In genomic region chr3:78258798-78259197, GRCh38 we compare ENCODE assay signal across 14 cellular contexts.
DNase-seq lines count a peak whose midpoint lies in the region; ATAC-seq and TF ChIP-seq lines count a peak whose summit lies in the region.
"Had no signal": no experiment of that assay in that cellular context is flagged by ENCODE, and none has a peak within 500 bp of the region (broad histone marks: within the 10 kb centered on the region; RNA-seq: fewer than 3 reads in every experiment).

No MANE protein-coding gene starts in this region.

- peaks cover 41% of the 10 kb centered on the region for H3K4me1 Mint-ChIP-seq in osteocyte (ENCODE audit: unreplicated experiment)
- H3K4me1 Mint-ChIP-seq: activated naive CD4-positive, alpha-beta T cell treated with anti-CD3 and anti-CD28 coated beads, Interleukin-2, amount 50 U/mL, for 24 hours; CD4-positive, CD25-positive, alpha-beta regulatory T cell; natural killer cell had no signal

- no peaks in the 10 kb centered on the region for H3K9me3 ChIP-seq in SK-N-MC (ENCODE audit: low read depth, low read length)
- H3K9me3 ChIP-seq in Peyer's patch = no peaks in the 10 kb centered on the region

- H3K27me3 Mint-ChIP-seq in osteocyte (ENCODE audit: unreplicated experiment) = no peaks in the 10 kb centered on the region
- H3K27me3 Mint-ChIP-seq: activated naive CD4-positive, alpha-beta T cell treated with anti-CD3 and anti-CD28 coated beads, Interleukin-2, amount 50 U/mL, for 24 hours; CD4-positive, CD25-positive, alpha-beta regulatory T cell had no signal

- H3K4me3 Mint-ChIP-seq in osteocyte (ENCODE audit: unreplicated experiment) = peak overlapping the region; percentile 45
- H3K4me3 Mint-ChIP-seq: activated naive CD4-positive, alpha-beta T cell treated with anti-CD3 and anti-CD28 coated beads, Interleukin-2, amount 50 U/mL, for 24 hours; CD4-positive, CD25-positive, alpha-beta regulatory T cell; natural killer cell had no signal

- peak overlapping the region; percentile 93 for H3K27ac Mint-ChIP-seq in osteocyte (ENCODE audit: unreplicated experiment)
- H3K27ac Mint-ChIP-seq: activated naive CD4-positive, alpha-beta T cell treated with anti-CD3 and anti-CD28 coated beads, Interleukin-2, amount 50 U/mL, for 24 hours; CD4-positive, CD25-positive, alpha-beta regulatory T cell; natural killer cell had no signal

- H3K27ac ChIP-seq in SK-N-MC (peak overlapping the region; percentile 95), Peyer's patch (no peak overlapping the region)

- H3K36me3 ChIP-seq in SK-N-MC (ENCODE audit: insufficient read depth, low read length) (no peaks in the 10 kb centered on the region), Peyer's patch (no peaks in the 10 kb centered on the region)

- TF ChIP-seq CTCF in fibroblast of mammary gland (conservative IDR thresholded peaks at IDR 0.05; ENCODE audit: control insufficient read depth, insufficient read depth, low read depth, low read length) = no peak
- no peak for TF ChIP-seq CTCF in osteocyte (IDR thresholded peaks at IDR 0.05)
- TF ChIP-seq CTCF in Peyer's patch (IDR thresholded peaks at IDR 0.05) = no peak

- no peak overlapping the region for H3K9ac ChIP-seq in SK-N-MC (ENCODE audit: insufficient read length)

- no peak for ATAC-seq in HG02870 (IDR thresholded peaks at IDR 0.05; ENCODE audit: unreplicated experiment)
- ATAC-seq: natural killer cell, Right ventricle myocardium inferior had no signal

- no peaks in the 10 kb centered on the region for H3K36me3 Mint-ChIP-seq in osteocyte (ENCODE audit: unreplicated experiment)
- H3K36me3 Mint-ChIP-seq: activated naive CD4-positive, alpha-beta T cell treated with anti-CD3 and anti-CD28 coated beads, Interleukin-2, amount 50 U/mL, for 24 hours; CD4-positive, CD25-positive, alpha-beta regulatory T cell; natural killer cell had no signal

- TF ChIP-seq POLR2A in Peyer's patch (IDR thresholded peaks at IDR 0.05) = no peak

- peaks cover 12% of the 10 kb centered on the region for H3K9me3 Mint-ChIP-seq in osteocyte (ENCODE audit: unreplicated experiment)

- no peaks in the 10 kb centered on the region for H3K27me3 ChIP-seq in Peyer's patch

- DNase-seq in ELF-1 (ENCODE audit: low read depth, low spot score) (peak; percentile 5), SK-N-MC (ENCODE audit: low read depth, low spot score) (no peak), fibroblast of mammary gland (ENCODE audit: low read depth) (peak; percentile 30), osteocyte (ENCODE audit: extremely low spot score, unreplicated experiment) (no peak), dermis blood vessel endothelial cell (no peak), Peyer's patch (no peak)
- no peak for DNase-seq in activated CD4-positive, alpha-beta T cell treated with anti-CD3 and anti-CD28 coated beads, Interleukin-2, amount 50 U/mL, for 48 hours
- DNase-seq: CD4-positive, CD25-positive, alpha-beta regulatory T cell; natural killer cell; NCI-H1436 treated with DMSO at 0.1 percent for 48 hours; NCI-H526 had no signal

- no peak overlapping the region for H3K4me3 ChIP-seq in SK-N-MC
- H3K4me3 ChIP-seq in fibroblast of mammary gland (ENCODE audit: control insufficient read depth, low read depth, low read length) = no peak overlapping the region
- H3K4me3 ChIP-seq in Peyer's patch = no peak overlapping the region

- no peaks in the 10 kb centered on the region for H3K4me1 ChIP-seq in Peyer's patch

Comparison
In these comparisons a context has a peak if more than half of its experiments do, and no peak if none do; other contexts are left out.
1. DNase-seq: peak in ELF-1 (single experiment) and fibroblast of mammary gland (single experiment); none in SK-N-MC (single experiment), osteocyte (single experiment), dermis blood vessel endothelial cell (single experiment), Peyer's patch (0 of 3) and activated CD4-positive, alpha-beta T cell treated with anti-CD3 and anti-CD28 coated beads, Interleukin-2, amount 50 U/mL, for 48 hours (0 of 2).